8 cellular contexts compared by ENCODE assay signal in genomic region chr2:9205963-9206948, GRCh38. TPM values are rescaled to one million over a fixed set of nuclear protein-coding genes. Genes with fewer than 3 reads are reported as not detected.
DNase-seq lines count a peak whose midpoint lies in the region; ATAC-seq, FAIRE-seq and TF ChIP-seq lines count a peak whose summit lies in the region.

ASAP2 (plus strand) TSS chr2:9206812; CDS start chr2:9207105, 293 bp downstream.

- CTCF ChIA-PET in A549 (lab: Yijun Ruan, JAX) = interaction anchor here (0.6 to 7.3 kb wide), 49 partner anchors 11 to 219 kb away, joined by 3 to 114 read pairs (median 5); partner anchors contain the start of genes CPSF3 and ITGB1BP1

- H3K27ac Mint-ChIP-seq in activated T-helper 1 cell treated with anti-CD3 and anti-CD28 coated beads, Interleukin-12 subunit alpha, Interleukin-12 subunit beta, Interleukin-2, Interleukin-4 antibody, amounts not matched to agents 30 ng/mL and 10 ng/mL and 1 ng/mL, durations not matched to agents 14 hours and 24 hours and 36 hours = no peak within 1 kb of the TSS
- H3K27ac Mint-ChIP-seq in naive B cell = peak within 1 kb of the TSS in 1 of 6 donors; percentile 38

- TF ChIP-seq POLR2A in A549 (IDR thresholded peaks at IDR 0.05; ENCODE audit: low read length) (peak; percentile 38; the same call in 1 of the 2 replicates), testis (IDR thresholded peaks at IDR 0.05) (no peak)

- no peaks in the 10 kb centered on the region for H3K36me3 Mint-ChIP-seq in activated T-helper 1 cell treated with anti-CD3 and anti-CD28 coated beads, Interleukin-12 subunit alpha, Interleukin-12 subunit beta, Interleukin-2, Interleukin-4 antibody, amounts not matched to agents 30 ng/mL and 10 ng/mL and 1 ng/mL, durations not matched to agents 14 hours and 24 hours and 36 hours (ENCODE audit: low read depth)
- no peaks in the 10 kb centered on the region for H3K36me3 Mint-ChIP-seq in naive B cell

- H3K27me3 ChIP-seq in testis = no peaks in the 10 kb centered on the region

- no peak for FAIRE-seq in A549 (lab: Jason Lieb, UNC)

- TF ChIP-seq EP300 in A549 (IDR thresholded peaks at IDR 0.05) = peak in 1 of 2 experiments; percentile 8; a peak in 2 of 5 replicates

- DNase-seq in A549 (ENCODE audit: low read depth in 1 of 2, low spot score in 1 of 2) = peak; percentile 76 to 90
- peak; percentile 50 for DNase-seq in NCI-H510A treated with DMSO at 0.1 percent for 48 hours (lab: John Stamatoyannopoulos, UW)
- peak; percentile 34 for DNase-seq in activated T-helper 1 cell treated with anti-CD3 and anti-CD28 coated beads, Interleukin-12 subunit alpha, Interleukin-12 subunit beta, Interleukin-2, Interleukin-4 antibody, amounts not matched to agents 30 ng/mL and 10 ng/mL and 1 ng/mL, durations not matched to agents 14 hours and 24 hours and 36 hours (ENCODE audit: low spot score)
- DNase-seq in fibroblast of pulmonary artery (ENCODE audit: low read depth) = peak; percentile 73
- DNase-seq in naive B cell = peak; percentile 18
- peak; percentile 65 for DNase-seq in testis

- peak within 1 kb of the TSS; percentile 83 to 93 for H3K27ac ChIP-seq in A549
- peak within 1 kb of the TSS; percentile 47 to 78 for H3K27ac ChIP-seq in testis

- no peaks in the 10 kb centered on the region for H3K36me3 ChIP-seq in testis (ENCODE audit: low read depth, missing control alignments)

- intact Hi-C loops in activated T-helper 1 cell treated with anti-CD3 and anti-CD28 coated beads, Interleukin-12 subunit alpha, Interleukin-12 subunit beta, Interleukin-2, Interleukin-4 antibody, amounts not matched to agents 30 ng/mL and 10 ng/mL and 1 ng/mL, durations not matched to agents 14 hours and 24 hours and 36 hours (cut with micrococcal nuclease) = loop anchor here (1.0 to 10.0 kb wide), 3 partner anchors 64 to 839 kb away; partner anchors contain the start of genes CPSF3, ITGB1BP1 and KLF11
- intact Hi-C loops in testis (cut with DNase I; ENCODE audit: low total_unique reads) = no loop called here

- peak within 1 kb of the TSS; percentile 93 for H3K4me3 ChIP-seq in A549
- peak within 1 kb of the TSS; percentile 34 for H3K4me3 ChIP-seq in GM12875 (ENCODE audit: low read depth, low read length)
- H3K4me3 ChIP-seq in fibroblast of pulmonary artery (replicated peaks; ENCODE audit: low read depth, low read length) = peak within 1 kb of the TSS; percentile 73
- peak within 1 kb of the TSS; percentile 69 to 72 for H3K4me3 ChIP-seq in testis

- H3K4me2 ChIP-seq in A549 = peak within 1 kb of the TSS; percentile 81

- peak within 1 kb of the TSS; percentile 67 for H3K4me3 Mint-ChIP-seq in activated T-helper 1 cell treated with anti-CD3 and anti-CD28 coated beads, Interleukin-12 subunit alpha, Interleukin-12 subunit beta, Interleukin-2, Interleukin-4 antibody, amounts not matched to agents 30 ng/mL and 10 ng/mL and 1 ng/mL, durations not matched to agents 14 hours and 24 hours and 36 hours
- peak within 1 kb of the TSS; percentile 67 to 85 (median 72) for H3K4me3 Mint-ChIP-seq in naive B cell

- no peaks in the 10 kb centered on the region for H3K9me3 Mint-ChIP-seq in activated T-helper 1 cell treated with anti-CD3 and anti-CD28 coated beads, Interleukin-12 subunit alpha, Interleukin-12 subunit beta, Interleukin-2, Interleukin-4 antibody, amounts not matched to agents 30 ng/mL and 10 ng/mL and 1 ng/mL, durations not matched to agents 14 hours and 24 hours and 36 hours
- peaks cover 0 to 2% (median 0%) of the 10 kb centered on the region in 7 donors for H3K9me3 Mint-ChIP-seq in naive B cell

- 7% methylated on average over 40 of the region's 128 CpGs for WGBS in A549 (ENCODE audit: missing lambda C conversion rate)
- WGBS in testis, 2 donors = 5 to 8% methylated on average over 20 to 41 of the region's 128 CpGs

- peaks cover 5% of the 10 kb centered on the region for H3K4me1 Mint-ChIP-seq in activated T-helper 1 cell treated with anti-CD3 and anti-CD28 coated beads, Interleukin-12 subunit alpha, Interleukin-12 subunit beta, Interleukin-2, Interleukin-4 antibody, amounts not matched to agents 30 ng/mL and 10 ng/mL and 1 ng/mL, durations not matched to agents 14 hours and 24 hours and 36 hours (ENCODE audit: low read depth)
- peaks cover 6 to 12% (median 10%) of the 10 kb centered on the region in 3 donors for H3K4me1 Mint-ChIP-seq in naive B cell

- ATAC-seq in A549 = peak; percentile 76 to 80
- ATAC-seq in HG03045 (IDR thresholded peaks at IDR 0.05; ENCODE audit: unreplicated experiment) = peak; percentile 55
- ATAC-seq in naive B cell (ENCODE audit: low read depth in 2 of 2) = peak; percentile 63 to 64

- peak; percentile 97 for TF ChIP-seq CTCF in A549 (IDR thresholded peaks at IDR 0.05)
- TF ChIP-seq CTCF in GM12875 (IDR thresholded peaks at IDR 0.05; ENCODE audit: borderline replicate concordance, insufficient read depth, low read depth, low read length) = peak; percentile 79
- TF ChIP-seq CTCF in fibroblast of pulmonary artery (IDR thresholded peaks at IDR 0.05; ENCODE audit: low read length, missing control alignments) = peak; percentile 48
- peak; percentile 63 to 83 (median 67) for TF ChIP-seq CTCF in testis (IDR thresholded peaks at IDR 0.05)

- peaks cover 53% of the 10 kb centered on the region for H3K27me3 Mint-ChIP-seq in activated T-helper 1 cell treated with anti-CD3 and anti-CD28 coated beads, Interleukin-12 subunit alpha, Interleukin-12 subunit beta, Interleukin-2, Interleukin-4 antibody, amounts not matched to agents 30 ng/mL and 10 ng/mL and 1 ng/mL, durations not matched to agents 14 hours and 24 hours and 36 hours (ENCODE audit: insufficient read depth)
- H3K27me3 Mint-ChIP-seq in naive B cell = peaks cover 14 to 43% (median 25%) of the 10 kb centered on the region in 3 donors

- peak; percentile 65 to 89 for TF ChIP-seq RAD21 in A549 (conservative IDR thresholded peaks at IDR 0.05 in 1 of 2, IDR thresholded peaks at IDR 0.05 in 1 of 2)

- H3K9me3 ChIP-seq in A549 = no peaks in the 10 kb centered on the region
- no peaks in the 10 kb centered on the region for H3K9me3 ChIP-seq in testis

- H3K4me1 ChIP-seq in A549 = peaks cover 35% of the 10 kb centered on the region
- H3K4me1 ChIP-seq in testis = no peaks in the 10 kb centered on the region

- POLR2A ChIA-PET in A549 (lab: Yijun Ruan, JAX) = interaction anchor here (0.8 to 3.4 kb wide), 4 partner anchors 26 to 128 kb away, joined by 3 to 10 read pairs (median 6); no protein-coding TSS in a partner anchor

TF ChIP-seq in A549, 52 proteins besides CTCF, POLR2A, EP300 and RAD21 (continues in another document):
- TF ChIP-seq USF2 (IDR thresholded peaks at IDR 0.05) = no peak
- peak; percentile 96 for TF ChIP-seq SMC3 (IDR thresholded peaks at IDR 0.05)
- peak; percentile 19; the same call in 1 of the 2 replicates for TF ChIP-seq MYC (IDR thresholded peaks at IDR 0.05; ENCODE audit: borderline replicate concordance, low read length)
- TF ChIP-seq HMGXB4 (CRISPR knock-in tag; IDR thresholded peaks at IDR 0.05; ENCODE audit: borderline replicate concordance) = peak; percentile 87; the same call in 1 of the 2 replicates
- TF ChIP-seq BCL3 (IDR thresholded peaks at IDR 0.05) = peak; percentile 54; the same call in 1 of the 3 replicates
- no peak for TF ChIP-seq ZSCAN20 (CRISPR knock-in tag; IDR thresholded peaks at IDR 0.05)
- peak; percentile 61 to 83; a peak in 4 of 5 replicates for TF ChIP-seq JUN (IDR thresholded peaks at IDR 0.05)

RNA-seq across cellular contexts. Expression of gene ASAP2, which starts in this region (rescaled TPM):
- polyA plus RNA-seq in A549 (2011; rRNA removed) (27.9 TPM in 2 replicates), A549 (2017; fragmentation: RNase III; extraction: RNeasy Plus Mini Kit Qiagen cat#74134 plus additional on column Dnase treatment) (17.8 to 19.9 TPM (median 19.8 TPM) in 3 replicates), naive B cell (ENCODE audit: low read depth in 6 of 6) (under 1 TPM in 1 of 6 donors, not detected in 5; 0.09 TPM), testis (ENCODE audit: insufficient read depth, low read depth, low replicate concordance) (87.2 TPM)
- polyA plus RNA-seq in A549 (2012; cell fraction: cytosol; rRNA removed) = 16.5 and 17.2 TPM in 2 replicates
- 16.5 and 20.1 TPM in 2 replicates for polyA plus RNA-seq in A549 (2012; cell fraction: nucleus; rRNA removed)
- polyA minus RNA-seq in A549 (2011; rRNA and poly(A)+ RNA removed) = 21.6 and 27.9 TPM in 2 replicates
- total RNA-seq in activated T-helper 1 cell treated with anti-CD3 and anti-CD28 coated beads, Interleukin-12 subunit alpha, Interleukin-12 subunit beta, Interleukin-2, Interleukin-4 antibody, amounts not matched to agents 30 ng/mL and 10 ng/mL and 1 ng/mL, durations not matched to agents 14 hours and 24 hours and 36 hours = 0.34 and 1.2 TPM in 2 replicates
- total RNA-seq in testis = 10 to 100 TPM; 42.4 to 79.0 TPM

Comparison
In these comparisons a context has a peak if more than half of its experiments do, and no peak if none do; other contexts are left out.
1. Peak in every context shown above with its lines: DNase-seq, ATAC-seq, H3K4me3 ChIP-seq and H3K27ac ChIP-seq.
2. RNA of gene ASAP2 (total RNA-seq): 42.4 to 79.0 TPM in testis; 0.34 to 1.2 TPM in activated T-helper 1 cell treated with anti-CD3 and anti-CD28 coated beads, Interleukin-12 subunit alpha, Interleukin-12 subunit beta, Interleukin-2, Interleukin-4 antibody, amounts not matched to agents 30 ng/mL and 10 ng/mL and 1 ng/mL, durations not matched to agents 14 hours and 24 hours and 36 hours; every median in the first group is over 10 times any median in the second.
3. RNA of gene ASAP2 (polyA plus RNA-seq): 87.2 TPM in testis (single experiment) and 16.5 to 27.9 TPM in A549; 0.09 TPM in naive B cell; every median in the first group is over 10 times any median in the second.
4. Peak in DNase-seq and ATAC-seq in naive B cell; RNA of the gene not detected or under 1 TPM.
5. DNase-seq: peak in every context shown above with its lines; median percentile 83 in A549; 73 in fibroblast of pulmonary artery; 65 in testis; 50 in NCI-H510A treated with DMSO at 0.1 percent for 48 hours; 34 in activated T-helper 1 cell treated with anti-CD3 and anti-CD28 coated beads, Interleukin-12 subunit alpha, Interleukin-12 subunit beta, Interleukin-2, Interleukin-4 antibody, amounts not matched to agents 30 ng/mL and 10 ng/mL and 1 ng/mL, durations not matched to agents 14 hours and 24 hours and 36 hours; 18 in naive B cell.
6. H3K4me3 ChIP-seq: peak in every context shown above with its lines; median percentile 93 in A549; 73 in fibroblast of pulmonary artery; 70 in testis; 34 in GM12875.